In the genomic region with DNA sequence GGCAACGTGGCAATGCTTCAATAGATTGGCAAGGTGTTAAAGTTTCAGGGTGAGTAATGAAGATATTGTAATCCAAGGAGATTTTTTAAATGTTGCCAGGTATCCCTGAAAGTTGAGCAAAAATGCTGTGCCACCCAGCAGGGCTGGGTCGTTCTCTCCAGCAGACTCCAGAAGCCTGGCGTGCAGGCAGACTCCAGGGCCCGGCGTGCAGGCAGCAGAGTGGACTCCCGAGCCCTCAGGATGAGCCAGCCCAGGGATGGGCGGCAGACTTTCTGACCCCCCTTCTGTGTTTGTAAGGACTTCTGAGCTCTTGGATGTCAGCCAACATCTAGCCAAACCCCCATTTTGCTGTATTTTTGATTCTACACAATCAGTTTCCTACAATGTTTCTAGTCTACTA, we compare ENCODE assay signal across 26 cellular contexts.
"Had no signal": no experiment of that assay in that cellular context is flagged by ENCODE, and none has a peak within 500 bp of the region (broad histone marks: within the 10 kb centered on the region; RNA-seq: fewer than 3 reads in every experiment).

No MANE protein-coding gene starts in this region.

- H3K27ac ChIP-seq: brain microvascular endothelial cell, SJCRH30, SK-N-MC, WERI-Rb-1 had no signal

- H3K36me3 ChIP-seq: brain microvascular endothelial cell, SJCRH30, WERI-Rb-1 had no signal

- DNase-seq: activated CD4-positive, alpha-beta memory T cell treated with anti-CD3 and anti-CD28 coated beads, Interleukin-2, amount 10 ng/mL, durations not matched to agents 7 days and 5 days; activated CD4-positive, alpha-beta T cell treated with anti-CD3 and anti-CD28 coated beads for 1 hour; activated CD4-positive, alpha-beta T cell treated with anti-CD3 and anti-CD28 coated beads for 48 hours; activated CD4-positive, CD25-positive, alpha-beta regulatory T cell; activated CD8-positive, alpha-beta memory T cell treated with anti-CD3 and anti-CD28 coated beads for 24 hours; activated CD8-positive, alpha-beta memory T cell treated with anti-CD3 and anti-CD28 coated beads, Interleukin-2, amount 10 ng/mL, durations not matched to agents 7 days and 5 days; activated CD8-positive, alpha-beta memory T cell treated with anti-CD3 and anti-CD28 coated beads, Interleukin-2, amount 50 U/mL, for 48 hours; activated effector memory CD4-positive, alpha-beta T cell treated with Interleukin-2 at 50 U/mL for 16 hours; activated naive CD4-positive, alpha-beta T cell treated with anti-CD3 and anti-CD28 coated beads, Interleukin-2, amount 10 ng/mL, durations not matched to agents 7 days and 5 days; activated T-cell treated with anti-CD3 and anti-CD28 coated beads, Interleukin-2, amount 50 U/mL, for 48 hours; amniotic stem cell; aorta; brain microvascular endothelial cell; central memory CD4-positive, alpha-beta T cell; IMR-90; NCI-H1436 treated with DMSO at 0.1 percent for 48 hours; NCI-H187 treated with DMSO at 0.1 percent for 48 hours; NCI-H226; NCI-H510A; NCI-H526; SHP77; SJCRH30; T1000; WERI-Rb-1 had no signal

- H3K9me3 ChIP-seq: SJCRH30 had no signal

- H3K4me3 ChIP-seq: K562, SJCRH30, SK-N-MC had no signal

- H3K27me3 ChIP-seq: brain microvascular endothelial cell, SJCRH30 had no signal

- H3K4me1 ChIP-seq: SJCRH30 had no signal
